ENCODE assay signal across 8 cellular contexts in genomic region chr7:36192050-36192824, GRCh38. TPM values are rescaled to one million over a fixed set of nuclear protein-coding genes. Genes with fewer than 3 reads are reported as not detected.
DNase-seq lines count a peak whose midpoint lies in the region; ATAC-seq and TF ChIP-seq lines count a peak whose summit lies in the region.

No MANE protein-coding gene starts in this region.

- H3K14ac ChIP-seq in IMR-90 (replicated peaks; ENCODE audit: low read depth, low read length) (peak overlapping the region; percentile 96), H9 (ENCODE audit: insufficient read depth, low read length) (no peak overlapping the region)

- intact Hi-C loops in IMR-90 (cut with micrococcal nuclease), result loop anchor here (1.0 to 5.0 kb wide), 2 partner anchors 35 to 89 kb away; no protein-coding TSS in a partner anchor

- ATAC-seq in GM18502 (IDR thresholded peaks at IDR 0.05; ENCODE audit: poor library complexity, unreplicated experiment) (peak; percentile 60), IMR-90 (ENCODE audit: low read depth) (peak; percentile 64)

- TF ChIP-seq CTCF in IMR-90 (conservative IDR thresholded peaks at IDR 0.05; ENCODE audit: low read depth, low read length) (0 out of 2 replicates have a peak, but pooled peaks have one; percentile 22), choroid plexus epithelial cell (conservative IDR thresholded peaks at IDR 0.05; ENCODE audit: low read depth, low read length) (no peak), RWPE1 (conservative IDR thresholded peaks at IDR 0.05; ENCODE audit: low read depth) (no peak), H9 (conservative IDR thresholded peaks at IDR 0.05) (no peak)

- peak overlapping the region; percentile 80 for H4K5ac ChIP-seq in IMR-90 (ENCODE audit: low read depth, low read length)
- no peak overlapping the region for H4K5ac ChIP-seq in H9 (ENCODE audit: insufficient read length, low read depth, low read length)

- H2BK5ac ChIP-seq in IMR-90 (ENCODE audit: low read depth, low read length, poor library complexity, severe bottlenecking) (peak overlapping the region; percentile 71), H9 (ENCODE audit: insufficient read length, low read length) (no peak overlapping the region)

- H3K36me3 Mint-ChIP-seq in H9 (ENCODE audit: insufficient read depth in 1 of 3, low read depth in 3 of 3), result peaks cover 6 to 15% (median 8%) of the 10 kb centered on the region in 3 experiments; a peak in 6 of 7 replicates

- peak; percentile 35; the same call in 1 of the 2 replicates for TF ChIP-seq RAD21 in IMR-90 (IDR thresholded peaks at IDR 0.05; ENCODE audit: low read length)

- H4K8ac ChIP-seq in IMR-90 (ENCODE audit: low read depth in 2 of 2, low read length in 2 of 2) (peak overlapping the region; percentile 17 to 88; a peak in 3 of 4 replicates), H9 (replicated peaks; ENCODE audit: insufficient read length, low read depth, low read length) (no peak overlapping the region)

- H3K4me2 ChIP-seq in IMR-90 (ENCODE audit: low read depth, low read length) (peak overlapping the region; percentile 60), H9 (ENCODE audit: insufficient read depth, insufficient read length, low read length) (no peak overlapping the region)

- peak overlapping the region; percentile 83 for H3K27ac ChIP-seq in IMR-90 (ENCODE audit: insufficient read depth, low read length)
- H3K27ac ChIP-seq in rectal smooth muscle tissue (ENCODE audit: low read depth, low read length), result peak overlapping the region; percentile 59
- H3K27ac ChIP-seq in RWPE1, result no peak overlapping the region
- no peak overlapping the region for H3K27ac ChIP-seq in H9 (ENCODE audit: insufficient read length, low read depth, low read length)

- H2BK120ac ChIP-seq in IMR-90 (ENCODE audit: low read depth, low read length), result peak overlapping the region; percentile 98
- H2BK120ac ChIP-seq in H9 (ENCODE audit: low read depth, low read length, poor library complexity, severe bottlenecking), result no peak overlapping the region

- CTCF ChIA-PET in IMR-90 (lab: Yijun Ruan, JAX) (no interaction called here), RWPE1 (lab: Yijun Ruan, JAX) (no interaction called here)

- no TSS peak for BruUV-seq in IMR-90 (replicated peaks; lab: Mats Ljungman, UMichigan)

- H3K27me3 ChIP-seq in IMR-90 (ENCODE audit: control insufficient read depth, insufficient read depth, low read length) (no peaks in the 10 kb centered on the region), rectal smooth muscle tissue (ENCODE audit: control insufficient read depth, insufficient read depth, low read length) (no peaks in the 10 kb centered on the region), H9 (ENCODE audit: insufficient read depth, low read length) (no peaks in the 10 kb centered on the region)

- H4K20me1 ChIP-seq in IMR-90 (ENCODE audit: insufficient read depth, low read length) (no peaks in the 10 kb centered on the region), H9 (ENCODE audit: control insufficient read depth, insufficient read depth, insufficient read length) (no peaks in the 10 kb centered on the region)

- H3K27me3 Mint-ChIP-seq in H9 (ENCODE audit: low read depth), result peaks cover 2% of the 10 kb centered on the region; the same call in 1 of the 2 replicates

- H3K23ac ChIP-seq in IMR-90 (ENCODE audit: low read depth, low read length) (peak overlapping the region; percentile 93), H9 (ENCODE audit: insufficient read length, low read depth, low read length) (no peak overlapping the region)

- H2AK5ac ChIP-seq in IMR-90 (ENCODE audit: low read depth, low read length) (peak overlapping the region; percentile 91), H9 (ENCODE audit: insufficient read length, low read length) (no peak overlapping the region)

- H3K4ac ChIP-seq in IMR-90 (ENCODE audit: low read depth, low read length), result peak overlapping the region; percentile 97
- no peak overlapping the region for H3K4ac ChIP-seq in H9 (ENCODE audit: low read depth, low read length)

- peaks cover 35 to 51% of the 10 kb centered on the region in 2 experiments for H3K79me1 ChIP-seq in IMR-90 (ENCODE audit: low read depth in 1 of 2, low read length in 2 of 2)
- H3K79me1 ChIP-seq in H9 (ENCODE audit: insufficient read depth, low read depth, low read length, poor library complexity, severe bottlenecking), result no peaks in the 10 kb centered on the region

- H3K18ac ChIP-seq in IMR-90 (ENCODE audit: low read depth, low read length) (peak overlapping the region; percentile 91), H9 (ENCODE audit: insufficient read length, low read depth, low read length) (no peak overlapping the region)

- no peak overlapping the region for H3T11ph ChIP-seq in H9 (ENCODE audit: low read length)

- POLR2A ChIA-PET in IMR-90 (lab: Charles Lee; ENCODE audit: unreplicated experiment), result no interaction called here
- POLR2A ChIA-PET in RWPE1 (lab: Yijun Ruan, JAX; ENCODE audit: low non-redundant PET), result no interaction called here

- TF ChIP-seq POLR2A in IMR-90 (IDR thresholded peaks at IDR 0.05; ENCODE audit: low read depth, low read length), result no peak; the same call in 1 of the 2 replicates

- H2BK20ac ChIP-seq in IMR-90 (ENCODE audit: low read depth, low read length) (peak overlapping the region; percentile 98), H9 (ENCODE audit: low read depth, low read length, poor library complexity, severe bottlenecking) (no peak overlapping the region)

- H4K91ac ChIP-seq in IMR-90 (ENCODE audit: insufficient read depth, low read depth, low read length) (peak overlapping the region; percentile 95), H9 (ENCODE audit: insufficient read length, low read depth, low read length) (no peak overlapping the region)

- no peaks in the 10 kb centered on the region for H3K4me1 Mint-ChIP-seq in H9

- H3K56ac ChIP-seq in IMR-90 (ENCODE audit: extremely low read depth, insufficient read depth, low read length), result peak overlapping the region; percentile 80
- no peak overlapping the region for H3K56ac ChIP-seq in H9 (ENCODE audit: insufficient read length, low read depth, low read length)

- dilution Hi-C loops in IMR-90 (cut with HindIII; ENCODE audit: low sequenced_read_pairs, unreplicated experiment), result no loop called here

- H2AFZ ChIP-seq in IMR-90 (replicated peaks; ENCODE audit: low read length, poor library complexity) (no peak overlapping the region), H9 (ENCODE audit: low read length) (no peak overlapping the region)

- WGBS in IMR-90 (ENCODE audit: extremely low coverage in 2 of 2, insufficient read length in 1 of 2), 2 experiments, result no CpG with 5 or more reads among the region's 11 CpGs
- no CpG with 5 or more reads among the region's 11 CpGs for WGBS in H9 (ENCODE audit: extremely low coverage, insufficient read length, low lambda C conversion rate)

- H2BK15ac ChIP-seq in IMR-90 (ENCODE audit: low read depth, low read length) (peak overlapping the region; percentile 73; the same call in 2 of the 3 replicates), H9 (ENCODE audit: low read depth, low read length) (no peak overlapping the region)

- H3K4me3 ChIP-seq in IMR-90 (ENCODE audit: insufficient read depth, low read depth, low read length) (no peak overlapping the region), choroid plexus epithelial cell (ENCODE audit: low read depth, low read length) (no peak overlapping the region), rectal smooth muscle tissue (ENCODE audit: low read length) (no peak overlapping the region)

- H3K36me3 ChIP-seq in IMR-90 (ENCODE audit: control insufficient read depth, insufficient read depth, low read length) (no peaks in the 10 kb centered on the region), rectal smooth muscle tissue (ENCODE audit: control insufficient read depth, insufficient read depth, low read length) (no peaks in the 10 kb centered on the region)

- H3K9me3 Mint-ChIP-seq in H9, result peaks cover 6 to 7% of the 10 kb centered on the region in 2 experiments; a peak in 4 of 5 replicates

- H3K4me3 Mint-ChIP-seq in H9, result no peak overlapping the region

- no peaks in the 10 kb centered on the region for H3K79me2 ChIP-seq in H9 (ENCODE audit: insufficient read depth, low read length)

- in situ Hi-C loops in IMR-90 (cut with MboI; ENCODE audit: low sequenced_read_pairs), result no loop called here

- DNase-seq in IMR-90, result peak; percentile 98
- peak; percentile 79 for DNase-seq in choroid plexus epithelial cell (ENCODE audit: low read depth)
- no peak for DNase-seq in RWPE1 (ENCODE audit: low spot score)
- DNase-seq in H9, result no peak
- DNase-seq in NCI-H748 treated with DMSO at 0.1 percent for 48 hours (lab: John Stamatoyannopoulos, UW), result no peak
- DNase-seq in RKO (ENCODE audit: low spot score), result no peak

- peaks cover 32% of the 10 kb centered on the region for H3K4me1 ChIP-seq in IMR-90 (ENCODE audit: control insufficient read depth, insufficient read depth, low read length)
- peaks cover 7% of the 10 kb centered on the region for H3K4me1 ChIP-seq in rectal smooth muscle tissue (ENCODE audit: control insufficient read depth, insufficient read depth, low read length)
- no peaks in the 10 kb centered on the region for H3K4me1 ChIP-seq in H9 (ENCODE audit: insufficient read depth, low read length)

- H3K9ac ChIP-seq in IMR-90 (ENCODE audit: low read depth, low read length) (peak overlapping the region; percentile 31; the same call in 1 of the 2 replicates), rectal smooth muscle tissue (ENCODE audit: low read length) (no peak overlapping the region), H9 (ENCODE audit: extremely low read depth, insufficient read length, low read length) (no peak overlapping the region)

- H2BK12ac ChIP-seq in H9 (ENCODE audit: insufficient read length, low read depth, low read length), result no peak overlapping the region

- H3K9me3 ChIP-seq in IMR-90 (ENCODE audit: control insufficient read depth, insufficient read depth, low read length), result no peaks in the 10 kb centered on the region
- H3K9me3 ChIP-seq in H9 (ENCODE audit: control insufficient read depth, low read depth, low read length), result no peaks in the 10 kb centered on the region

- peaks cover 31% of the 10 kb centered on the region for H3K9me1 ChIP-seq in IMR-90 (ENCODE audit: insufficient read depth, low read length)

- H3K23me2 ChIP-seq in H9 (ENCODE audit: insufficient read length, low read depth, low read length, poor library complexity, severe bottlenecking), result no peaks in the 10 kb centered on the region

- peak overlapping the region; percentile 67 for H2AK9ac ChIP-seq in IMR-90 (replicated peaks; ENCODE audit: low read depth, low read length, poor library complexity)

- 0 out of 7 replicates have a peak overlapping the region, but pooled peaks of 1 of the 3 experiments have one; percentile 39 for H3K27ac Mint-ChIP-seq in H9

TF ChIP-seq in IMR-90, 13 proteins besides CTCF, POLR2A, EP300 and RAD21 (continues in another document):
- peak; percentile 91 for TF ChIP-seq FOS (IDR thresholded peaks at IDR 0.05; ENCODE audit: low read depth, low read length)

RNA-seq across cellular contexts. Expression of gene EEPD1, which starts 39.2 kb away (rescaled TPM):
- total RNA-seq in IMR-90 (2012; rRNA removed), result 7.3 and 8.1 TPM in 2 replicates
- polyA plus RNA-seq in IMR-90 (2012; rRNA removed), result 13.9 and 15.2 TPM in 2 replicates
- polyA plus RNA-seq in IMR-90 (2012; cell fraction: cytosol; rRNA removed), result 8.0 and 14.9 TPM in 2 replicates
- 39.3 and 53.7 TPM in 2 replicates for polyA plus RNA-seq in IMR-90 (2012; cell fraction: nucleus; rRNA removed; ENCODE audit: low replicate concordance)
- total RNA-seq in H9 (2021), result 3.8 and 5.0 TPM in 2 replicates

Comparison
In these comparisons a context has a peak if more than half of its experiments do, and no peak if none do; other contexts are left out.
1. DNase-seq: peak in IMR-90 (single experiment) and choroid plexus epithelial cell (single experiment); none in RWPE1 (single experiment), H9 (single experiment), NCI-H748 treated with DMSO at 0.1 percent for 48 hours (single experiment) and RKO (single experiment).
2. H3K27ac ChIP-seq: peak in IMR-90 (single experiment) and rectal smooth muscle tissue (single experiment); none in RWPE1 (single experiment) and H9 (single experiment).